In genomic region chr12:1020389-1020788, GRCh38 we compare ENCODE assay signal across 27 cellular contexts.
"Had no signal": no experiment of that assay in that cellular context is flagged by ENCODE, and none has a peak within 500 bp of the region (broad histone marks: within the 10 kb centered on the region; RNA-seq: fewer than 3 reads in every experiment).

No MANE protein-coding gene starts in this region.

- H3K4me3 Mint-ChIP-seq: natural killer cell; nephron; neural progenitor cell; stimulated activated effector memory CD8-positive, alpha-beta T cell treated with anti-CD3 and anti-CD28 coated beads, Interleukin-12 subunit alpha, Interleukin-12 subunit beta, amount 100 ng/mL, for 72 hours; stimulated activated naive B cell treated with anti-CD40 and anti-IgM and Interleukin-4, amounts not matched to agents 10 μg/mL and 1 μg/mL and 100 μg/mL, for 72 hours; stimulated activated naive CD8-positive, alpha-beta T cell treated with anti-CD3 and anti-CD28 coated beads, Interleukin-15, Interleukin-2, amounts not matched to agents 100 ng/mL and 50 ng/mL, for 24 hours; type B pancreatic cell had no signal

- DNase-seq: natural killer cell; occipital lobe; ovary; posterior cingulate gyrus; psoas muscle; right cardiac atrium; right lobe of liver; sigmoid colon; small intestine; stimulated activated CD4-positive, alpha-beta T cell treated with anti-CD3 and anti-CD28 coated beads, Interleukin-15, amount 100 ng/mL, for 24 hours; stimulated activated CD4-positive, alpha-beta T cell treated with anti-CD3 and anti-CD28 coated beads, Interleukin-2, amount 100 ng/mL, for 24 hours; stimulated activated CD4-positive, alpha-beta T cell treated with anti-CD3 and anti-CD28 coated beads, Interleukin-2, amount 100 ng/mL, for 48 hours; stimulated activated CD4-positive, alpha-beta T cell treated with anti-CD3 and anti-CD28 coated beads, Interleukin-4, amount 100 ng/mL, for 24 hours; stimulated activated naive B cell treated with anti-CD40 and anti-IgM and Interleukin-4, amounts not matched to agents 10 μg/mL and 1 μg/mL and 100 μg/mL, for 72 hours; stimulated activated naive CD4-positive, alpha-beta T cell treated with Interleukin-2 at 50 U/mL for 16 hours; stomach; testis; tibial artery; transverse colon; upper lobe of right lung; uterus had no signal

- H3K36me3 Mint-ChIP-seq: natural killer cell; stimulated activated effector memory CD8-positive, alpha-beta T cell treated with anti-CD3 and anti-CD28 coated beads, Interleukin-12 subunit alpha, Interleukin-12 subunit beta, amount 100 ng/mL, for 72 hours had no signal

- H3K27ac Mint-ChIP-seq: natural killer cell; nephron; neural progenitor cell; progenitor cell of endocrine pancreas; stimulated activated effector memory CD8-positive, alpha-beta T cell treated with anti-CD3 and anti-CD28 coated beads, Interleukin-12 subunit alpha, Interleukin-12 subunit beta, amount 100 ng/mL, for 72 hours; stimulated activated naive B cell treated with anti-CD40 and anti-IgM and Interleukin-4, amounts not matched to agents 10 μg/mL and 1 μg/mL and 100 μg/mL, for 72 hours; stimulated activated naive CD8-positive, alpha-beta T cell treated with anti-CD3 and anti-CD28 coated beads, Interleukin-15, Interleukin-2, amounts not matched to agents 100 ng/mL and 50 ng/mL, for 24 hours; type B pancreatic cell had no signal

- H3K27me3 Mint-ChIP-seq: progenitor cell of endocrine pancreas; stimulated activated naive B cell treated with anti-CD40 and anti-IgM and Interleukin-4, amounts not matched to agents 10 μg/mL and 1 μg/mL and 100 μg/mL, for 72 hours; stimulated activated naive CD8-positive, alpha-beta T cell treated with anti-CD3 and anti-CD28 coated beads, Interleukin-15, Interleukin-2, amounts not matched to agents 100 ng/mL and 50 ng/mL, for 24 hours; type B pancreatic cell had no signal

- ATAC-seq: natural killer cell; psoas muscle; right cardiac atrium; right lobe of liver; stimulated activated effector memory CD8-positive, alpha-beta T cell treated with anti-CD3 and anti-CD28 coated beads, Interleukin-12 subunit alpha, Interleukin-12 subunit beta, amount 100 ng/mL, for 72 hours; stimulated activated naive B cell treated with anti-CD40 and anti-IgM and Interleukin-4, amounts not matched to agents 10 μg/mL and 1 μg/mL and 100 μg/mL, for 72 hours; upper lobe of right lung had no signal

- H3K9me3 Mint-ChIP-seq: natural killer cell; stimulated activated effector memory CD8-positive, alpha-beta T cell treated with anti-CD3 and anti-CD28 coated beads, Interleukin-12 subunit alpha, Interleukin-12 subunit beta, amount 100 ng/mL, for 72 hours; stimulated activated naive CD8-positive, alpha-beta T cell treated with anti-CD3 and anti-CD28 coated beads, Interleukin-15, Interleukin-2, amounts not matched to agents 100 ng/mL and 50 ng/mL, for 24 hours had no signal

- H3K4me1 Mint-ChIP-seq: nephron; neural progenitor cell; stimulated activated effector memory CD8-positive, alpha-beta T cell treated with anti-CD3 and anti-CD28 coated beads, Interleukin-12 subunit alpha, Interleukin-12 subunit beta, amount 100 ng/mL, for 72 hours had no signal
